Comparison of ENCODE assay signal across 8 cellular contexts in genomic region chr3:113747719-113748046, GRCh38. TPM values are rescaled to one million over a fixed set of nuclear protein-coding genes. Genes with fewer than 3 reads are reported as not detected.
A peak's percentile ranks its signal among the peaks of the same experiment; 100 is the strongest.
DNase-seq lines count a peak whose midpoint lies in the region; ATAC-seq and TF ChIP-seq lines count a peak whose summit lies in the region.

No MANE protein-coding gene starts in this region.

- CTCF ChIA-PET in activated naive CD4-positive, alpha-beta T cell treated with anti-CD3 and anti-CD28 coated beads for 36 hours (lab: Charles Lee): interaction anchor here (3.6 kb wide), 1 partner anchor 12 kb away, joined by 29 read pairs; no protein-coding TSS in a partner anchor

- H3K36me3 Mint-ChIP-seq in activated naive CD4-positive, alpha-beta T cell treated with anti-CD3 and anti-CD28 coated beads for 36 hours (ENCODE audit: low read depth): peaks cover 16% of the 10 kb centered on the region
- H3K36me3 Mint-ChIP-seq in immature natural killer cell: no peaks in the 10 kb centered on the region

- ATAC-seq in GM19324 (IDR thresholded peaks at IDR 0.05; ENCODE audit: low FRiP score, unreplicated experiment) (no peak), HG03571 (IDR thresholded peaks at IDR 0.05; ENCODE audit: unreplicated experiment) (no peak)

- H3K27ac Mint-ChIP-seq in activated naive CD4-positive, alpha-beta T cell treated with anti-CD3 and anti-CD28 coated beads for 36 hours: peak overlapping the region; percentile 100
- H3K27ac Mint-ChIP-seq in immature natural killer cell: peak overlapping the region; percentile 100

- H3K27me3 Mint-ChIP-seq in activated naive CD4-positive, alpha-beta T cell treated with anti-CD3 and anti-CD28 coated beads for 36 hours (ENCODE audit: low read depth): no peaks in the 10 kb centered on the region
- peaks cover 19 to 26% (median 22%) of the 10 kb centered on the region in 3 donors for H3K27me3 Mint-ChIP-seq in immature natural killer cell (ENCODE audit: low read depth in 3 of 3)

- H3K4me3 ChIP-seq in GM12865 (ENCODE audit: low read depth, low read length): peak overlapping the region; percentile 96
- H3K4me3 ChIP-seq in Jurkat, Clone E6-1 (ENCODE audit: low read length): peak overlapping the region; percentile 98

- DNase-seq in GM12865 (ENCODE audit: low read depth) (peak; percentile 59), immature natural killer cell (peak in 1 of 3 donors; percentile 16), anterior cingulate cortex (lab: John Stamatoyannopoulos, UW) (no peak)
- DNase-seq in Jurkat, Clone E6-1 (ENCODE audit: low read depth, low spot score): no peak
- peak; percentile 59 for DNase-seq in activated naive CD4-positive, alpha-beta T cell treated with anti-CD3 and anti-CD28 coated beads for 36 hours
- peak; percentile 22 to 47 for DNase-seq in stimulated activated CD4-positive, alpha-beta T cell treated with anti-CD3 and anti-CD28 coated beads, Interleukin-4, amount 100 ng/mL, for 4 hours

- no peak for TF ChIP-seq CTCF in GM12865 (IDR thresholded peaks at IDR 0.05; ENCODE audit: insufficient read depth, low read depth, low read length, missing control alignments)

- no peaks in the 10 kb centered on the region for H3K9me3 Mint-ChIP-seq in activated naive CD4-positive, alpha-beta T cell treated with anti-CD3 and anti-CD28 coated beads for 36 hours
- no peaks in the 10 kb centered on the region for H3K9me3 Mint-ChIP-seq in immature natural killer cell

- peaks cover 44% of the 10 kb centered on the region for H3K4me1 Mint-ChIP-seq in activated naive CD4-positive, alpha-beta T cell treated with anti-CD3 and anti-CD28 coated beads for 36 hours (ENCODE audit: low read depth)
- peaks cover 54 to 66% of the 10 kb centered on the region in 2 donors for H3K4me1 Mint-ChIP-seq in immature natural killer cell

- intact Hi-C loops in activated naive CD4-positive, alpha-beta T cell treated with anti-CD3 and anti-CD28 coated beads for 36 hours (cut with micrococcal nuclease): loop anchor here (2.0 to 10.0 kb wide), 7 partner anchors 91 to 1910 kb away; partner anchors contain the start of genes BTLA, GRAMD1C, SLC35A5 and ZDHHC23

- H3K4me3 Mint-ChIP-seq in activated naive CD4-positive, alpha-beta T cell treated with anti-CD3 and anti-CD28 coated beads for 36 hours: peak overlapping the region; percentile 98
- H3K4me3 Mint-ChIP-seq in immature natural killer cell: peak overlapping the region; percentile 93 to 100 (median 98)

RNA-seq across cellular contexts. Expression of gene ATP6V1A, which starts 0.8 kb away (rescaled TPM):
- 12.2 TPM for polyA plus RNA-seq in Jurkat, Clone E6-1 (2012; ENCODE audit: insufficient read depth, insufficient read length)
- 10 to 100 TPM; 41.7 to 41.9 TPM for total RNA-seq in activated naive CD4-positive, alpha-beta T cell treated with anti-CD3 and anti-CD28 coated beads for 36 hours
- polyA plus RNA-seq in immature natural killer cell: 10 to 100 TPM; 46.0 to 51.1 (median 46.1) TPM

RNA-seq across cellular contexts. Expression of gene NAA50, which starts 1.6 kb away (rescaled TPM):
- 112 TPM for polyA plus RNA-seq in Jurkat, Clone E6-1 (2012; ENCODE audit: insufficient read depth, insufficient read length)
- total RNA-seq in activated naive CD4-positive, alpha-beta T cell treated with anti-CD3 and anti-CD28 coated beads for 36 hours: 10 to 100 TPM; 87.7 to 91.1 TPM
- polyA plus RNA-seq in immature natural killer cell: 10 to 100 TPM; 58.0 to 80.1 (median 65.2) TPM

RNA-seq across cellular contexts. Expression of gene USF3, which starts 51.2 kb away (rescaled TPM):
- polyA plus RNA-seq in Jurkat, Clone E6-1 (2012; ENCODE audit: insufficient read depth, insufficient read length): 6.5 TPM
- 1 to 10 TPM; 7.5 to 7.9 TPM for total RNA-seq in activated naive CD4-positive, alpha-beta T cell treated with anti-CD3 and anti-CD28 coated beads for 36 hours
- polyA plus RNA-seq in immature natural killer cell: 1 to 10 TPM; 2.1 to 7.3 (median 2.6) TPM

Comparison
In these comparisons a context has a peak if more than half of its experiments do, and no peak if none do; other contexts are left out.
1. DNase-seq: peak in GM12865 (single experiment), activated naive CD4-positive, alpha-beta T cell treated with anti-CD3 and anti-CD28 coated beads for 36 hours (single experiment) and stimulated activated CD4-positive, alpha-beta T cell treated with anti-CD3 and anti-CD28 coated beads, Interleukin-4, amount 100 ng/mL, for 4 hours (2 of 2); none in Jurkat, Clone E6-1 (single experiment) and anterior cingulate cortex (0 of 58).